ENCODE assay signal across 12 cellular contexts in the genomic region with DNA sequence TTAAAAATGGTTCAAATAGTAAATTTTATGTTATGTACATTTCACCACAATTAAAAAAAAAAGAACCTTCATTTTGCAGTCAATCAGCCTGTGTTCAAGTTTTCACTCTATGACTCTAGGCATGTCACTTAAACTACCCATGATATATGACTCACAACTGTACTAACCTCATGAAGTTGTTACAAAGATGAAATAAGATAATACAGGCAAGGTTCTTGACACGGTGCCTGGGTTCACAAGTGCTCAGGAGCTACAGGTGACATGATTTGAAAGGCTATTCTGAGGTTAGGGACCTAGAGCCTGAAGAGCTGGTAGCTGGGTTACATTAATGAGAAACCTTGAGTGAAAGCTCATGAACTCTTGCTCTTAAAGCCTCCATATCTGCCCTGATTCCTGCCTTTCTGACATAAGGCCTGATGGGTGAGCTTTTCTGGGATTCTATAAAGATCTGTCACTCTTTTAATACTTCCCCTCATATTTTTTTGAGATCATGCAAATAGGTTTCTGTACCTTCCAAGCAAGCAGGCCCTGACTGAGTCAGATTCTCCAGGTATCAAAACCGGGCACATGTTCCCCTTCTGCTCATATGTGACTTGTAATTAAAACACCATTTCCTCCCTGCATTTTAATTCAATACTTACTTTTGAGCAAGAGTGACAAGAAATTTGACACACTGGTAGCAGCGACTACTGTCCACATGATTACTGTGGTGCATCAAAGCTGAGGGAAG. TPM values are rescaled to one million over a fixed set of nuclear protein-coding genes. Genes with fewer than 3 reads are reported as not detected.
DNase-seq lines count a peak whose midpoint lies in the region; ATAC-seq lines count a peak whose summit lies in the region.
"Had no signal": no experiment of that assay in that cellular context is flagged by ENCODE, and none has a peak within 500 bp of the region (broad histone marks: within the 10 kb centered on the region; RNA-seq: fewer than 3 reads in every experiment).

No MANE protein-coding gene starts in this region.

- CTCF ChIA-PET in activated CD8-positive, alpha-beta memory T cell treated with anti-CD3 and anti-CD28 coated beads, Interleukin-2, amount 10 ng/mL, durations not matched to agents 7 days and 5 days (lab: Charles Lee), result no interaction called here

- DNase-seq in activated CD8-positive, alpha-beta memory T cell treated with anti-CD3 and anti-CD28 coated beads, Interleukin-2, amount 10 ng/mL, durations not matched to agents 7 days and 5 days, result peak; percentile 59
- no peak for DNase-seq in activated CD8-positive, alpha-beta memory T cell treated with anti-CD3 and anti-CD28 coated beads, Interleukin-2, amount 50 U/mL, for 48 hours
- DNase-seq in NCI-H510A (lab: John Stamatoyannopoulos, UW) (peak; percentile 16), NCI-H774 (lab: John Stamatoyannopoulos, UW) (no peak)
- DNase-seq in natural killer cell treated with Interleukin-12 subunit alpha and Interleukin-12 subunit beta and Interleukin-15 and Interleukin-18, amount 100 ng/mL, for 72 hours (ENCODE audit: low spot score), result no peak
- DNase-seq: DMS 273 treated with DMSO at 0.1 percent for 48 hours, KBM-7, left cardiac atrium, nephron progenitor cell had no signal

- H3K27ac Mint-ChIP-seq in activated CD8-positive, alpha-beta memory T cell treated with anti-CD3 and anti-CD28 coated beads, Interleukin-2, amount 10 ng/mL, durations not matched to agents 7 days and 5 days, result peak overlapping the region; percentile 72
- H3K27ac Mint-ChIP-seq in natural killer cell treated with Interleukin-12 subunit alpha and Interleukin-12 subunit beta and Interleukin-15 and Interleukin-18, amount 100 ng/mL, for 72 hours, result peak overlapping the region; percentile 53 to 68

- peaks cover 54% of the 10 kb centered on the region for H3K36me3 Mint-ChIP-seq in activated CD8-positive, alpha-beta memory T cell treated with anti-CD3 and anti-CD28 coated beads, Interleukin-2, amount 10 ng/mL, durations not matched to agents 7 days and 5 days
- H3K36me3 Mint-ChIP-seq in natural killer cell treated with Interleukin-12 subunit alpha and Interleukin-12 subunit beta and Interleukin-15 and Interleukin-18, amount 100 ng/mL, for 72 hours, result peaks cover 19% of the 10 kb centered on the region

- H3K27me3 Mint-ChIP-seq in activated CD8-positive, alpha-beta memory T cell treated with anti-CD3 and anti-CD28 coated beads, Interleukin-2, amount 10 ng/mL, durations not matched to agents 7 days and 5 days, result no peaks in the 10 kb centered on the region
- no peaks in the 10 kb centered on the region for H3K27me3 Mint-ChIP-seq in natural killer cell treated with Interleukin-12 subunit alpha and Interleukin-12 subunit beta and Interleukin-15 and Interleukin-18, amount 100 ng/mL, for 72 hours

- ATAC-seq in activated CD8-positive, alpha-beta memory T cell treated with anti-CD3 and anti-CD28 coated beads, Interleukin-2, amount 10 ng/mL, durations not matched to agents 7 days and 5 days, result peak; percentile 91
- ATAC-seq in HG02759 (IDR thresholded peaks at IDR 0.05; ENCODE audit: unreplicated experiment), result peak; percentile 58
- peak in 1 of 2 donors; percentile 88 for ATAC-seq in natural killer cell treated with Interleukin-12 subunit alpha and Interleukin-12 subunit beta and Interleukin-15 and Interleukin-18, amount 100 ng/mL, for 72 hours
- no peak for ATAC-seq in GM18517 (IDR thresholded peaks at IDR 0.05; ENCODE audit: unreplicated experiment)
- ATAC-seq in HG02885 (IDR thresholded peaks at IDR 0.05; ENCODE audit: poor library complexity, unreplicated experiment), result no peak
- ATAC-seq: left cardiac atrium had no signal

- peaks cover 31% of the 10 kb centered on the region for H3K4me1 Mint-ChIP-seq in activated CD8-positive, alpha-beta memory T cell treated with anti-CD3 and anti-CD28 coated beads, Interleukin-2, amount 10 ng/mL, durations not matched to agents 7 days and 5 days
- H3K4me1 Mint-ChIP-seq in natural killer cell treated with Interleukin-12 subunit alpha and Interleukin-12 subunit beta and Interleukin-15 and Interleukin-18, amount 100 ng/mL, for 72 hours (ENCODE audit: low read depth in 2 of 2), result peaks cover 6% of the 10 kb centered on the region in 2 donors
- H3K4me1 Mint-ChIP-seq: nephron progenitor cell had no signal

- H3K9me3 Mint-ChIP-seq in activated CD8-positive, alpha-beta memory T cell treated with anti-CD3 and anti-CD28 coated beads, Interleukin-2, amount 10 ng/mL, durations not matched to agents 7 days and 5 days (ENCODE audit: low read depth), result no peaks in the 10 kb centered on the region
- no peaks in the 10 kb centered on the region for H3K9me3 Mint-ChIP-seq in natural killer cell treated with Interleukin-12 subunit alpha and Interleukin-12 subunit beta and Interleukin-15 and Interleukin-18, amount 100 ng/mL, for 72 hours
- H3K9me3 Mint-ChIP-seq: nephron progenitor cell had no signal

- H3K4me3 Mint-ChIP-seq in activated CD8-positive, alpha-beta memory T cell treated with anti-CD3 and anti-CD28 coated beads, Interleukin-2, amount 10 ng/mL, durations not matched to agents 7 days and 5 days, result no peak overlapping the region
- H3K4me3 Mint-ChIP-seq in natural killer cell treated with Interleukin-12 subunit alpha and Interleukin-12 subunit beta and Interleukin-15 and Interleukin-18, amount 100 ng/mL, for 72 hours, result no peak overlapping the region
- H3K4me3 Mint-ChIP-seq: nephron progenitor cell had no signal

RNA-seq across cellular contexts. Expression of a gene that starts 34.0 kb away (rescaled TPM):
- total RNA-seq in activated CD8-positive, alpha-beta memory T cell treated with anti-CD3 and anti-CD28 coated beads, Interleukin-2, amount 10 ng/mL, durations not matched to agents 7 days and 5 days, result under 1 TPM in 1 of 2 experiments, not detected in 1; 0.07 TPM
- total RNA-seq in natural killer cell treated with Interleukin-12 subunit alpha and Interleukin-12 subunit beta and Interleukin-15 and Interleukin-18, amount 100 ng/mL, for 72 hours, result not detected

Comparison
In these comparisons a context has a peak if more than half of its experiments do, and no peak if none do; other contexts are left out.
1. DNase-seq: peak in activated CD8-positive, alpha-beta memory T cell treated with anti-CD3 and anti-CD28 coated beads, Interleukin-2, amount 10 ng/mL, durations not matched to agents 7 days and 5 days (single experiment) and NCI-H510A (single experiment); none in activated CD8-positive, alpha-beta memory T cell treated with anti-CD3 and anti-CD28 coated beads, Interleukin-2, amount 50 U/mL, for 48 hours (single experiment), natural killer cell treated with Interleukin-12 subunit alpha and Interleukin-12 subunit beta and Interleukin-15 and Interleukin-18, amount 100 ng/mL, for 72 hours (single experiment) and NCI-H774 (single experiment).
2. ATAC-seq: peak in activated CD8-positive, alpha-beta memory T cell treated with anti-CD3 and anti-CD28 coated beads, Interleukin-2, amount 10 ng/mL, durations not matched to agents 7 days and 5 days (single experiment) and HG02759 (single experiment); none in GM18517 (single experiment) and HG02885 (single experiment).